Comparison of ENCODE assay signal across 15 cellular contexts in genomic region chr11:8720376-8720775, GRCh38. TPM values are rescaled to one million over a fixed set of nuclear protein-coding genes. Genes with fewer than 3 reads are reported as not detected.
DNase-seq lines count a peak whose midpoint lies in the region; ATAC-seq, FAIRE-seq and TF ChIP-seq lines count a peak whose summit lies in the region.
"Had no signal": no experiment of that assay in that cellular context is flagged by ENCODE, and none has a peak within 500 bp of the region (broad histone marks: within the 10 kb centered on the region; RNA-seq: fewer than 3 reads in every experiment).

No MANE protein-coding gene starts in this region.

- H3K27ac ChIP-seq in adipose tissue (ENCODE audit: low read depth, low read length) = peak overlapping the region; percentile 43
- no peak overlapping the region for H3K27ac ChIP-seq in HepG2 (ENCODE audit: extremely low read length, insufficient read depth, low read length)
- H3K27ac ChIP-seq in smooth muscle cell (ENCODE audit: low read depth) = peak overlapping the region; percentile 98
- H3K27ac ChIP-seq: SK-N-MC had no signal

- POLR2A ChIA-PET in HepG2 (lab: Yijun Ruan, JAX) = interaction anchor here (1.5 to 2.6 kb wide), 2 partner anchors 21 to 38 kb away, joined by 9 read pairs; partner anchors contain the start of genes RPL27A and TRIM66
- POLR2A ChIA-PET in WTC11 (lab: Charles Lee) = interaction anchor here (0.6 to 1.2 kb wide), 3 partner anchors 10 to 265 kb away, joined by 3 to 6 read pairs (median 4); no protein-coding TSS in a partner anchor

- H3K79me2 ChIP-seq in HepG2 (ENCODE audit: insufficient read depth, low read length) (no peaks in the 10 kb centered on the region), smooth muscle cell (ENCODE audit: low read depth) (peaks cover 13% of the 10 kb centered on the region)

- H3K4me1 ChIP-seq in HepG2 (ENCODE audit: insufficient read depth, low read length) = peaks cover 75% of the 10 kb centered on the region
- H3K4me1 ChIP-seq in smooth muscle cell (ENCODE audit: low read depth) = peaks cover 50% of the 10 kb centered on the region

- peaks cover 11% of the 10 kb centered on the region; the same call in 1 of the 2 replicates for H3K36me3 Mint-ChIP-seq in WTC11
- H3K36me3 Mint-ChIP-seq: activated naive CD4-positive, alpha-beta T cell treated with anti-CD3 and anti-CD28 coated beads, Interleukin-2, amount 50 U/mL, for 72 hours had no signal

- DNase-seq in EL (peak; percentile 26), HepG2 (ENCODE audit: low spot score) (no peak), smooth muscle cell (lab: John Stamatoyannopoulos, UW; ENCODE audit: unreplicated experiment) (no peak), WTC11 (ENCODE audit: low spot score) (no peak), cerebellar nuclear complex (lab: John Stamatoyannopoulos, UW) (no peak), NCI-H510A treated with DMSO at 0.1 percent for 48 hours (lab: John Stamatoyannopoulos, UW) (no peak)
- DNase-seq: activated CD4-positive, alpha-beta T cell treated with anti-CD3 and anti-CD28 coated beads, Interleukin-2, amount 50 U/mL, for 1 hour; erythroblast; kidney; small intestine had no signal

- H4K20me1 ChIP-seq in HepG2 (ENCODE audit: insufficient read depth, low read length) = no peaks in the 10 kb centered on the region
- H4K20me1 ChIP-seq in smooth muscle cell (ENCODE audit: low read depth) = peaks cover 17% of the 10 kb centered on the region

- no peak overlapping the region for H3K9ac ChIP-seq in HepG2 (ENCODE audit: insufficient read depth, low read depth, low read length)
- H3K9ac ChIP-seq in smooth muscle cell (ENCODE audit: low read depth) = peak overlapping the region; percentile 50

- TF ChIP-seq RAD21 in HepG2 (CRISPR knock-in tag; IDR thresholded peaks at IDR 0.05) = no peak

- no peaks in the 10 kb centered on the region for H3K9me3 Mint-ChIP-seq in WTC11
- H3K9me3 Mint-ChIP-seq: activated naive CD4-positive, alpha-beta T cell treated with anti-CD3 and anti-CD28 coated beads, Interleukin-2, amount 50 U/mL, for 72 hours had no signal

- TF ChIP-seq EP300 in HepG2 (IDR thresholded peaks at IDR 0.05; ENCODE audit: low read depth in 2 of 2, low read length in 2 of 2) (no peak), HepG2 (CRISPR knock-in tag; IDR thresholded peaks at IDR 0.05; ENCODE audit: borderline replicate concordance) (no peak)

- ATAC-seq in HepG2 (no peak), WTC11 (no peak), GM19351 (IDR thresholded peaks at IDR 0.05; ENCODE audit: unreplicated experiment) (no peak)
- ATAC-seq: activated naive CD4-positive, alpha-beta T cell treated with anti-CD3 and anti-CD28 coated beads, Interleukin-2, amount 50 U/mL, for 72 hours; K562 had no signal

- H3K4me3 Mint-ChIP-seq in WTC11 = no peak overlapping the region

- TF ChIP-seq POLR2A in HepG2 (IDR thresholded peaks at IDR 0.05; ENCODE audit: insufficient read depth in 1 of 2, low read depth in 2 of 2, low read length in 2 of 2) = no peak

- H3K27me3 Mint-ChIP-seq in WTC11 (ENCODE audit: low read depth) = no peaks in the 10 kb centered on the region

- H3K4me3 ChIP-seq in HepG2 (replicated peaks in 1 of 3; ENCODE audit: insufficient read depth in 1 of 3, low read depth in 2 of 3, low read length in 3 of 3) = no peak overlapping the region
- H3K4me3 ChIP-seq in smooth muscle cell = no peak overlapping the region
- H3K4me3 ChIP-seq: K562, SK-N-MC had no signal

- H3F3A ChIP-seq in smooth muscle cell (ENCODE audit: low read depth) = peaks cover 46% of the 10 kb centered on the region

- BruUV-seq in HepG2 (replicated peaks; lab: Mats Ljungman, UMichigan) = no TSS peak

- H3K4me1 Mint-ChIP-seq in WTC11 = peaks cover 57% of the 10 kb centered on the region

- WGBS in adipose tissue, 3 donors = 35 to 62% (median 62%) methylated on average over 3 of the region's 3 CpGs
- 53% methylated on average over 3 of the region's 3 CpGs for WGBS in HepG2 (ENCODE audit: low lambda C conversion rate)
- 18% methylated on average over 3 of the region's 3 CpGs for WGBS in smooth muscle cell (ENCODE audit: low lambda C conversion rate)

- no peak for TF ChIP-seq CTCF in HepG2 (CRISPR knock-in tag; IDR thresholded peaks at IDR 0.05)
- no peak for TF ChIP-seq CTCF in smooth muscle cell (IDR thresholded peaks at IDR 0.05; ENCODE audit: borderline replicate concordance, insufficient read depth, poor library complexity, severe bottlenecking)
- TF ChIP-seq CTCF in WTC11 (IDR thresholded peaks at IDR 0.05) = no peak

- H3K9me3 ChIP-seq in HepG2 (ENCODE audit: low read length) (no peaks in the 10 kb centered on the region), smooth muscle cell (replicated peaks; ENCODE audit: low read depth) (no peaks in the 10 kb centered on the region)

- H3K4me2 ChIP-seq in HepG2 (ENCODE audit: low read depth, low read length) (no peak overlapping the region), smooth muscle cell (peak overlapping the region; percentile 19)

- CTCF ChIA-PET in HepG2 (lab: Yijun Ruan, JAX; ENCODE audit: low intra/inter-chr PET ratio, low total read pairs) (no interaction called here), WTC11 (lab: Charles Lee) (interaction anchor here (1.0 to 1.9 kb wide), 2 partner anchors 11 to 239 kb away, joined by 3 to 6 read pairs; no protein-coding TSS in a partner anchor)

- in situ Hi-C loops in HepG2 (cut with HindIII; ENCODE audit: extremely low pct_ligation_motif_present, low pct_unique_long_range_greater_than_20kb) = no loop called here

- no peak overlapping the region; the same call in 1 of the 2 replicates for H3K27ac Mint-ChIP-seq in WTC11

- H2AFZ ChIP-seq in HepG2 (ENCODE audit: low read length) = no peak overlapping the region
- H2AFZ ChIP-seq in smooth muscle cell (ENCODE audit: low read depth) = no peak overlapping the region

- FAIRE-seq in HepG2 (lab: Jason Lieb, UNC) = no peak
- FAIRE-seq: K562, kidney, small intestine had no signal

- intact Hi-C loops in HepG2 (cut with micrococcal nuclease; ENCODE audit: unreplicated experiment) = loop anchor here (2.0 kb wide), 1 partner anchor 20 kb away; no protein-coding TSS in a partner anchor

- no peaks in the 10 kb centered on the region for H3K36me3 ChIP-seq in HepG2 (replicated peaks in 1 of 2; ENCODE audit: control insufficient read depth in 1 of 2, insufficient read depth in 2 of 2, low read length in 2 of 2)
- H3K36me3 ChIP-seq in smooth muscle cell (ENCODE audit: low read depth) = no peaks in the 10 kb centered on the region

- H3K27me3 ChIP-seq in HepG2 (ENCODE audit: control insufficient read depth in 1 of 2, insufficient read depth in 2 of 2, low read length in 2 of 2) (no peaks in the 10 kb centered on the region), smooth muscle cell (ENCODE audit: low read depth) (no peaks in the 10 kb centered on the region)

RNA-seq across cellular contexts. Expression of gene RPL27A, which starts 37.8 kb away (rescaled TPM):
- polyA plus RNA-seq in adipose tissue (1,000 to 10,000 TPM; 1,605 to 4,083 (median 1,842) TPM), HepG2 (2011; rRNA removed) (1,417 and 1,531 TPM in 2 replicates), smooth muscle cell (817 and 878 TPM in 2 replicates)
- total RNA-seq in HepG2 (2016; rRNA removed; fragmentation: Illumina TruSeq; extraction: Trizol) (2,153 and 2,707 TPM in 2 replicates), smooth muscle cell (731 and 1,140 TPM in 2 replicates), WTC11 (2021) (1,103 to 1,198 TPM (median 1,179 TPM) in 3 replicates)
- total RNA-seq in HepG2 (2016; cell fraction: cytosol; rRNA removed; fragmentation: Illumina TruSeq; extraction: Trizol; ENCODE audit: low read depth) = 3,399 and 3,946 TPM in 2 replicates
- 2,233 and 2,738 TPM in 2 replicates for total RNA-seq in HepG2 (2016; cell fraction: insoluble cytoplasmic fraction; rRNA removed; fragmentation: Illumina TruSeq; extraction: Trizol)
- 4,869 and 5,089 TPM in 2 replicates for total RNA-seq in HepG2 (2016; cell fraction: membrane; rRNA removed; fragmentation: Illumina TruSeq; extraction: Trizol)
- 939 and 964 TPM in 2 replicates for total RNA-seq in HepG2 (2016; cell fraction: nucleus; rRNA removed; fragmentation: Illumina TruSeq; extraction: Trizol)
- polyA plus RNA-seq in HepG2 (2011; cell fraction: cytosol; rRNA removed) = 1,474 and 2,087 TPM in 2 replicates
- polyA plus RNA-seq in HepG2 (2011; cell fraction: nucleus; rRNA removed) = 305 and 370 TPM in 2 replicates
- 1,992 and 2,004 TPM in 2 replicates for polyA plus RNA-seq in HepG2 (2012)
- 4,970 and 5,082 TPM in 2 replicates for polyA plus RNA-seq in HepG2 (2016; cell fraction: cytosol; fragmentation: Illumina TruSeq; extraction: Trizol; ENCODE audit: low read depth)
- 3,334 and 3,710 TPM in 2 replicates for polyA plus RNA-seq in HepG2 (2016; cell fraction: insoluble cytoplasmic fraction; fragmentation: Illumina TruSeq; extraction: Trizol; ENCODE audit: low read depth)
- polyA plus RNA-seq in HepG2 (2016; cell fraction: membrane; fragmentation: Illumina TruSeq; extraction: Trizol; ENCODE audit: low read depth) = 5,948 and 6,204 TPM in 2 replicates
- 1,777 and 1,903 TPM in 2 replicates for polyA plus RNA-seq in HepG2 (2016; cell fraction: nucleus; fragmentation: Illumina TruSeq; extraction: Trizol; ENCODE audit: insufficient read depth, low read depth)
- 284 and 635 TPM in 2 replicates for polyA minus RNA-seq in HepG2 (2011; rRNA and poly(A)+ RNA removed; ENCODE audit: low replicate concordance)
- 320 and 336 TPM in 2 replicates for polyA minus RNA-seq in HepG2 (2011; cell fraction: cytosol; rRNA and poly(A)+ RNA removed)
- polyA minus RNA-seq in HepG2 (2011; cell fraction: nucleus; rRNA and poly(A)+ RNA removed) = 339 and 420 TPM in 2 replicates

RNA-seq across cellular contexts. Expression of gene TRIM66, which starts 37.9 kb away (rescaled TPM):
- polyA plus RNA-seq in adipose tissue (1 to 10 TPM; 2.9 to 3.2 (median 3.1) TPM), HepG2 (2011; rRNA removed) (6.1 and 7.6 TPM in 2 replicates), smooth muscle cell (0.24 and 0.93 TPM in 2 replicates)
- total RNA-seq in HepG2 (2016; rRNA removed; fragmentation: Illumina TruSeq; extraction: Trizol) (4.9 and 5.6 TPM in 2 replicates), smooth muscle cell (5.8 and 7.1 TPM in 2 replicates), WTC11 (2021) (5.6 to 8.0 TPM (median 7.8 TPM) in 3 replicates)
- total RNA-seq in HepG2 (2016; cell fraction: cytosol; rRNA removed; fragmentation: Illumina TruSeq; extraction: Trizol; ENCODE audit: low read depth) = 1.4 and 2.4 TPM in 2 replicates
- 4.9 and 5.0 TPM in 2 replicates for total RNA-seq in HepG2 (2016; cell fraction: insoluble cytoplasmic fraction; rRNA removed; fragmentation: Illumina TruSeq; extraction: Trizol)
- total RNA-seq in HepG2 (2016; cell fraction: membrane; rRNA removed; fragmentation: Illumina TruSeq; extraction: Trizol) = 1.9 and 2.3 TPM in 2 replicates
- 19.3 and 22.0 TPM in 2 replicates for total RNA-seq in HepG2 (2016; cell fraction: nucleus; rRNA removed; fragmentation: Illumina TruSeq; extraction: Trizol)
- polyA plus RNA-seq in HepG2 (2011; cell fraction: cytosol; rRNA removed) = 1.7 and 1.8 TPM in 2 replicates
- polyA plus RNA-seq in HepG2 (2011; cell fraction: nucleus; rRNA removed) = 24.5 and 26.0 TPM in 2 replicates
- polyA plus RNA-seq in HepG2 (2012) = 5.0 and 5.3 TPM in 2 replicates
- polyA plus RNA-seq in HepG2 (2016; cell fraction: cytosol; fragmentation: Illumina TruSeq; extraction: Trizol; ENCODE audit: low read depth) = 0.43 and 0.66 TPM in 2 replicates
- 2.1 and 3.1 TPM in 2 replicates for polyA plus RNA-seq in HepG2 (2016; cell fraction: insoluble cytoplasmic fraction; fragmentation: Illumina TruSeq; extraction: Trizol; ENCODE audit: low read depth)
- polyA plus RNA-seq in HepG2 (2016; cell fraction: membrane; fragmentation: Illumina TruSeq; extraction: Trizol; ENCODE audit: low read depth) = 1.2 and 1.3 TPM in 2 replicates
- 18.3 and 20.6 TPM in 2 replicates for polyA plus RNA-seq in HepG2 (2016; cell fraction: nucleus; fragmentation: Illumina TruSeq; extraction: Trizol; ENCODE audit: insufficient read depth, low read depth)
- 6.2 and 10.3 TPM in 2 replicates for polyA minus RNA-seq in HepG2 (2011; rRNA and poly(A)+ RNA removed; ENCODE audit: low replicate concordance)
- 1.2 and 2.4 TPM in 2 replicates for polyA minus RNA-seq in HepG2 (2011; cell fraction: cytosol; rRNA and poly(A)+ RNA removed)
- polyA minus RNA-seq in HepG2 (2011; cell fraction: nucleus; rRNA and poly(A)+ RNA removed) = 26.0 and 33.4 TPM in 2 replicates
